In genomic region chr1:245680395-245680794, GRCh38 we compare ENCODE assay signal across 16 cellular contexts.
DNase-seq lines count a peak whose midpoint lies in the region; ATAC-seq and TF ChIP-seq lines count a peak whose summit lies in the region.
"Had no signal": no experiment of that assay in that cellular context is flagged by ENCODE, and none has a peak within 500 bp of the region (broad histone marks: within the 10 kb centered on the region; RNA-seq: fewer than 3 reads in every experiment).

No MANE protein-coding gene starts in this region.

- peaks cover 0 to 4% (median 2%) of the 10 kb centered on the region in 7 donors for H3K9me3 Mint-ChIP-seq in CD14-positive monocyte
- H3K9me3 Mint-ChIP-seq in stimulated activated memory B cell treated with anti-CD40 and anti-IgM and Interleukin-4, amounts not matched to agents 10 μg/mL and 1 μg/mL and 100 μg/mL, for 72 hours, result no peaks in the 10 kb centered on the region

- TF ChIP-seq CTCF in CD14-positive monocyte (IDR thresholded peaks at IDR 0.05), result no peak
- no peak for TF ChIP-seq CTCF in OCI-LY3 (IDR thresholded peaks at IDR 0.05; ENCODE audit: low read depth, low read length)

- H3K36me3 ChIP-seq in OCI-LY3 (replicated peaks; ENCODE audit: low read depth, low read length), result peaks cover 3% of the 10 kb centered on the region
- H3K36me3 ChIP-seq: HAP-1 had no signal

- no peak for DNase-seq in CD14-positive monocyte (ENCODE audit: low spot score)
- peak; percentile 43 for DNase-seq in islet precursor cell
- DNase-seq in Right ventricle myocardium inferior (ENCODE audit: missing footprints), result no peak
- no peak for DNase-seq in COLO829 (ENCODE audit: low spot score)
- DNase-seq: ACHN; CD4-positive, alpha-beta memory T cell; DMS79 treated with DMSO at 0.1 percent for 48 hours; NCI-H1417; NCI-H187 treated with DMSO at 0.1 percent for 48 hours; NCI-H446 treated with DMSO at 0.1 percent for 48 hours; NK-92 treated with Interleukin-12 subunit alpha and Interleukin-12 subunit beta, amount 100 ng/mL, for 24 hours had no signal

- H3K9ac ChIP-seq in OCI-LY3 (ENCODE audit: low read length), result peak overlapping the region; percentile 49

- peak overlapping the region; percentile 50; the same call in 1 of the 2 replicates for H2AFZ ChIP-seq in OCI-LY3 (ENCODE audit: low read depth, low read length)

- H3K4me2 ChIP-seq in OCI-LY3 (ENCODE audit: low read length), result peak overlapping the region; percentile 66

- peaks cover 23% of the 10 kb centered on the region for H3K4me1 Mint-ChIP-seq in CD14-positive monocyte
- peaks cover 11% of the 10 kb centered on the region for H3K4me1 Mint-ChIP-seq in stimulated activated memory B cell treated with anti-CD40 and anti-IgM and Interleukin-4, amounts not matched to agents 10 μg/mL and 1 μg/mL and 100 μg/mL, for 72 hours
- H3K4me1 Mint-ChIP-seq: CD4-positive, alpha-beta memory T cell had no signal

- H4K20me1 ChIP-seq in OCI-LY3 (ENCODE audit: insufficient read depth, low read length), result no peaks in the 10 kb centered on the region

- H3K9me3 ChIP-seq in OCI-LY3 (ENCODE audit: insufficient read depth, low read length), result no peaks in the 10 kb centered on the region
- H3K9me3 ChIP-seq: HAP-1 had no signal

- peaks cover 24% of the 10 kb centered on the region for H3K4me1 ChIP-seq in OCI-LY3 (ENCODE audit: low read length)
- H3K4me1 ChIP-seq: HAP-1 had no signal

- H3K27me3 ChIP-seq in OCI-LY3 (ENCODE audit: low read depth, low read length), result no peaks in the 10 kb centered on the region

- H3K36me3 Mint-ChIP-seq in CD14-positive monocyte, result peaks cover 0 to 5% of the 10 kb centered on the region in 2 donors
- H3K36me3 Mint-ChIP-seq in stimulated activated memory B cell treated with anti-CD40 and anti-IgM and Interleukin-4, amounts not matched to agents 10 μg/mL and 1 μg/mL and 100 μg/mL, for 72 hours, result peaks cover 22% of the 10 kb centered on the region
- H3K36me3 Mint-ChIP-seq: CD4-positive, alpha-beta memory T cell had no signal

- peak overlapping the region in 4 of 7 donors; percentile 34 to 80 (median 75) for H3K27ac Mint-ChIP-seq in CD14-positive monocyte
- peak overlapping the region; percentile 43 for H3K27ac Mint-ChIP-seq in stimulated activated memory B cell treated with anti-CD40 and anti-IgM and Interleukin-4, amounts not matched to agents 10 μg/mL and 1 μg/mL and 100 μg/mL, for 72 hours
- H3K27ac Mint-ChIP-seq: CD4-positive, alpha-beta memory T cell had no signal

- no peak overlapping the region for H3K4me3 Mint-ChIP-seq in CD14-positive monocyte
- H3K4me3 Mint-ChIP-seq in stimulated activated memory B cell treated with anti-CD40 and anti-IgM and Interleukin-4, amounts not matched to agents 10 μg/mL and 1 μg/mL and 100 μg/mL, for 72 hours, result peak overlapping the region; percentile 24
- H3K4me3 Mint-ChIP-seq: CD4-positive, alpha-beta memory T cell had no signal

- H3K4me3 ChIP-seq in OCI-LY3 (ENCODE audit: low read length), result peak overlapping the region; percentile 56
- H3K4me3 ChIP-seq: HAP-1 had no signal

- H3K27ac ChIP-seq in OCI-LY3 (ENCODE audit: low read length), result peak overlapping the region; percentile 77

- intact Hi-C loops in CD14-positive monocyte (cut with micrococcal nuclease), result no loop called here
- intact Hi-C loops in Right ventricle myocardium inferior (cut with DNase I), result no loop called here

- H3K27me3 Mint-ChIP-seq in CD14-positive monocyte (ENCODE audit: low read depth in 3 of 3), result peaks cover 1 to 6% (median 4%) of the 10 kb centered on the region in 3 donors
- H3K27me3 Mint-ChIP-seq in stimulated activated memory B cell treated with anti-CD40 and anti-IgM and Interleukin-4, amounts not matched to agents 10 μg/mL and 1 μg/mL and 100 μg/mL, for 72 hours, result no peaks in the 10 kb centered on the region
- H3K27me3 Mint-ChIP-seq: CD4-positive, alpha-beta memory T cell had no signal

- no peaks in the 10 kb centered on the region for H3K79me2 ChIP-seq in OCI-LY3 (ENCODE audit: low read length)

- peak; percentile 55 for ATAC-seq in stimulated activated memory B cell treated with anti-CD40 and anti-IgM and Interleukin-4, amounts not matched to agents 10 μg/mL and 1 μg/mL and 100 μg/mL, for 72 hours
- ATAC-seq in esophagus mucosa (no peak), HG03439 (IDR thresholded peaks at IDR 0.05; ENCODE audit: unreplicated experiment) (no peak), Right ventricle myocardium inferior (no peak)
